Comparison of ENCODE assay signal across 27 cellular contexts in genomic region chr1:4976859-4977440, GRCh38.
"Had no signal": no experiment of that assay in that cellular context is flagged by ENCODE, and none has a peak within 500 bp of the region (broad histone marks: within the 10 kb centered on the region; RNA-seq: fewer than 3 reads in every experiment).

No MANE protein-coding gene starts in this region.

- H3K79me2 ChIP-seq: hepatocyte, parathyroid adenoma had no signal

- H3K36me3 ChIP-seq: heart right ventricle, left lung, lower lobe of right lung, neural progenitor cell, neutrophil, spleen, suprapubic skin, thoracic aorta, tibial artery, upper lobe of left lung had no signal

- H2AFZ ChIP-seq: hepatocyte, neural progenitor cell, parathyroid adenoma had no signal

- ATAC-seq: heart right ventricle; left colon; left lung; lower lobe of right lung; natural killer cell; psoas muscle; sciatic nerve; stimulated activated effector memory CD8-positive, alpha-beta T cell treated with anti-CD3 and anti-CD28 coated beads, Interleukin-12 subunit alpha, Interleukin-12 subunit beta, amount 100 ng/mL, for 72 hours had no signal

- H3K4me1 ChIP-seq: heart right ventricle, left lung, lower lobe of right lung, neural progenitor cell, parathyroid adenoma, psoas muscle, spleen, suprapubic skin, tibial artery had no signal

- H3K9me3 ChIP-seq: heart right ventricle, left lung, lower lobe of right lung, neutrophil, psoas muscle, spleen, suprapubic skin, thoracic aorta, tibial artery, upper lobe of left lung had no signal

- H3K4me3 ChIP-seq: heart right ventricle, hepatocyte, left lung, lower lobe of right lung, neural progenitor cell, psoas muscle, spleen, suprapubic skin, thoracic aorta, tibial artery, upper lobe of left lung had no signal

- H3K4me2 ChIP-seq: hepatocyte, neural progenitor cell had no signal

- H3K27me3 ChIP-seq: hepatocyte, neural progenitor cell, neutrophil, upper lobe of left lung had no signal

- DNase-seq: glutamatergic neuron; heart right ventricle; kidney; left colon; left lung; lower lobe of right lung; mammary epithelial cell; mesenchymal stem cell; naive B cell; natural killer cell; nephron progenitor cell; occipital lobe; psoas muscle; small intestine; spleen; stimulated activated CD4-positive, alpha-beta T cell treated with anti-CD3 and anti-CD28 coated beads, Interleukin-4, amount 100 ng/mL, for 24 hours; stimulated activated naive CD4-positive, alpha-beta T cell; tibial artery had no signal

- H3K27ac ChIP-seq: heart right ventricle, hepatocyte, left lung, lower lobe of right lung, neural progenitor cell, neutrophil, parathyroid adenoma, psoas muscle, suprapubic skin, thoracic aorta, tibial artery, upper lobe of left lung had no signal
